Comparison of ENCODE assay signal across 17 cellular contexts in genomic region chr2:172643142-172643541, GRCh38.
DNase-seq lines count a peak whose midpoint lies in the region; TF ChIP-seq lines count a peak whose summit lies in the region.
"Had no signal": no experiment of that assay in that cellular context is flagged by ENCODE, and none has a peak within 500 bp of the region (broad histone marks: within the 10 kb centered on the region; RNA-seq: fewer than 3 reads in every experiment).

No MANE protein-coding gene starts in this region.

- H3K27ac ChIP-seq in RWPE1: no peak overlapping the region
- H3K27ac ChIP-seq: body of pancreas, lower lobe of right lung, upper lobe of right lung had no signal

- POLR2A ChIA-PET in RWPE1 (lab: Yijun Ruan, JAX; ENCODE audit: low non-redundant PET): no interaction called here

- intact Hi-C loops in lower leg skin (cut with DNase I; ENCODE audit: low total_unique reads): no loop called here

- DNase-seq in stimulated activated CD4-positive, alpha-beta T cell treated with anti-CD3 and anti-CD28 coated beads, Interleukin-15, amount 100 ng/mL, for 24 hours: peak; percentile 27
- DNase-seq in stimulated activated CD4-positive, alpha-beta T cell treated with anti-CD3 and anti-CD28 coated beads, Interleukin-4, amount 100 ng/mL, for 1 hour: no peak
- DNase-seq in RWPE1 (ENCODE audit: low spot score): peak; percentile 13
- peak; percentile 93 for DNase-seq in fibroblast of mammary gland (ENCODE audit: low read depth)
- DNase-seq in lower leg skin (ENCODE audit: low spot score in 2 of 2): no peak
- no peak for DNase-seq in NK-92 treated with Interleukin-12 subunit alpha and Interleukin-12 subunit beta, amount 100 ng/mL, for 24 hours (lab: John Stamatoyannopoulos, UW)
- DNase-seq in NCI-H1092 treated with DMSO at 0.1 percent for 48 hours (lab: John Stamatoyannopoulos, UW): no peak
- DNase-seq in GM20000 (ENCODE audit: low spot score): no peak
- DNase-seq: activated CD4-positive, alpha-beta T cell treated with anti-CD3 and anti-CD28 coated beads, Interleukin-2, amount 50 U/mL, for 48 hours; activated gamma-delta T cell treated with Interleukin-2 at 50 U/mL for 16 hours; BE2C; body of pancreas; effector CD4-positive, alpha-beta T cell; lower lobe of right lung; naive thymus-derived CD8-positive, alpha-beta T cell; NCI-H1105; upper lobe of right lung had no signal

- 76 to 78% methylated on average over 6 of the region's 6 CpGs for WGBS in lower leg skin, 2 donors

- no peak for TF ChIP-seq CTCF in RWPE1 (conservative IDR thresholded peaks at IDR 0.05; ENCODE audit: low read depth)
- no peak for TF ChIP-seq CTCF in fibroblast of mammary gland (conservative IDR thresholded peaks at IDR 0.05; ENCODE audit: control insufficient read depth, insufficient read depth, low read depth, low read length)
- no peak for TF ChIP-seq CTCF in lower leg skin (IDR thresholded peaks at IDR 0.05)
- TF ChIP-seq CTCF in GM20000 (IDR thresholded peaks at IDR 0.05; ENCODE audit: extremely low read depth, missing control alignments): no peak

- H3K4me3 ChIP-seq in fibroblast of mammary gland (ENCODE audit: control insufficient read depth, low read depth, low read length) (no peak overlapping the region), lower leg skin (ENCODE audit: low read depth, poor library complexity, severe bottlenecking) (no peak overlapping the region)
- H3K4me3 ChIP-seq: body of pancreas, lower lobe of right lung, upper lobe of right lung had no signal

- CTCF ChIA-PET in RWPE1 (lab: Yijun Ruan, JAX): no interaction called here

- no peak for TF ChIP-seq POLR2A in lower leg skin (IDR thresholded peaks at IDR 0.05)

Comparison
In these comparisons a context has a peak if more than half of its experiments do, and no peak if none do; other contexts are left out.
1. DNase-seq: peak in stimulated activated CD4-positive, alpha-beta T cell treated with anti-CD3 and anti-CD28 coated beads, Interleukin-15, amount 100 ng/mL, for 24 hours (single experiment), RWPE1 (single experiment) and fibroblast of mammary gland (single experiment); none in stimulated activated CD4-positive, alpha-beta T cell treated with anti-CD3 and anti-CD28 coated beads, Interleukin-4, amount 100 ng/mL, for 1 hour (single experiment), lower leg skin (0 of 2), NK-92 treated with Interleukin-12 subunit alpha and Interleukin-12 subunit beta, amount 100 ng/mL, for 24 hours (single experiment), NCI-H1092 treated with DMSO at 0.1 percent for 48 hours (single experiment) and GM20000 (single experiment).